In the genomic region with DNA sequence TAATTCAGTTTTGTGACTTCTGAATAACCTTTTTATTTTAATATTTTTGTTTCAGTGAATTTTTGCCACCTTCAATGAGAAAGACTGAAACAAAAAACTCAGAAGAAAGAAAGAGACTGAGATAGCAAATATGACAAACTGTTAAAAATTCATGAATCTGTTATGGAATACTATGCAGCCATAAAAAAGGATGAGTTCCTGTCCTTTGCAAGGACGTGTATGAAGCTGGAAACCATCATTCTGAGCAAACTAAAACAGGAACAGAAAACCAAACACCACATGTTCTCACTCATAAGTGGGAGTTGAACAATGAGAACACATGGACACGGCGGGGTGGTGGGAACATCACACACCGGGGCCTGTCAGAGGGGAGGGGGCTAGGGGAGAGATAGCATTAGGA, we compare ENCODE assay signal across 8 cellular contexts.
"Had no signal": no experiment of that assay in that cellular context is flagged by ENCODE, and none has a peak within 500 bp of the region (broad histone marks: within the 10 kb centered on the region; RNA-seq: fewer than 3 reads in every experiment).

No MANE protein-coding gene starts in this region.

- H3K4me3 ChIP-seq: GM12878 had no signal

- ATAC-seq: GM12878 had no signal

- FAIRE-seq: G401.6, GM12878, GM12891, GM12892, GM18507, GM19239 had no signal

- DNase-seq: GDM1, GF-D8 had no signal
